Comparison of ENCODE assay signal across 23 cellular contexts in the genomic region with DNA sequence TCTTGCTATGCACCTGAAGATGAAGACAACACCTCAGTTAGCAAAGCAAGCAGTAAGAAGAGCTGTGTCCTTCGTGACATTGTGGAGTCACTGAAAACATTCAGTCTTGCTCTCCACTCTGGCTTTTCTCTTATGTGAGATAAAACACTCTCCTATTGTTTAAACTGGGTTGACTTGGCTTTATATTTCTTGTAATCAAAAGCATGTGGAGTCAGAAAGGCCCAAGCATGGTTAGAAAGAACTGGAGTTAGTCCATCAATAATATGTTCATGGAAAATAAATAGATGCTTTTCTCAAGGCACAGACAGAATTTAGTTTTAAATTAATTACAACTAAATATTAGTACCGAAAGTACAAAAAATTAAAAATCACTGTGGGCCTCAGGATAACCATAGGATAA.
DNase-seq lines count a peak whose midpoint lies in the region; ATAC-seq, FAIRE-seq and TF ChIP-seq lines count a peak whose summit lies in the region.
"Had no signal": no experiment of that assay in that cellular context is flagged by ENCODE, and none has a peak within 500 bp of the region (broad histone marks: within the 10 kb centered on the region; RNA-seq: fewer than 3 reads in every experiment).

No MANE protein-coding gene starts in this region.

- H3K27me3 ChIP-seq in adipocyte (replicated peaks; ENCODE audit: control insufficient read depth, insufficient read depth, low read length), result no peaks in the 10 kb centered on the region
- no peaks in the 10 kb centered on the region for H3K27me3 ChIP-seq in hepatocyte
- no peaks in the 10 kb centered on the region for H3K27me3 ChIP-seq in neural progenitor cell
- H3K27me3 ChIP-seq: BE2C; BLaER1 treated with 17β-estradiol and CSF1 and Interleukin-3, amounts not matched to agents 10 nM and 100 nM had no signal

- DNase-seq in adipocyte (ENCODE audit: low read depth) (peak; percentile 61), fibroblast of gingiva (ENCODE audit: low read depth) (peak; percentile 51), hepatocyte (ENCODE audit: low spot score) (no peak), neural progenitor cell (ENCODE audit: low spot score) (no peak), NCI-H2196 (lab: John Stamatoyannopoulos, UW; ENCODE audit: unreplicated experiment) (no peak), urothelium cell line (ENCODE audit: low spot score) (no peak)
- DNase-seq: BE2C; CD4-positive, alpha-beta T cell; CD8-positive, alpha-beta memory T cell; DMS53; DMS79 treated with DMSO at 0.1 percent for 48 hours; GF-D8; HFFc6 had no signal

- FAIRE-seq in urothelium cell line (lab: Jason Lieb, UNC), result no peak
- FAIRE-seq: A204.1, GM12892, H54 had no signal

- H3K4me2 ChIP-seq in hepatocyte (no peak overlapping the region), neural progenitor cell (no peak overlapping the region)
- H3K4me2 ChIP-seq: BLaER1 treated with 17β-estradiol and CSF1 and Interleukin-3, amounts not matched to agents 10 nM and 100 nM; GM23338 had no signal

- no peaks in the 10 kb centered on the region for H3K9me3 Mint-ChIP-seq in neural progenitor cell
- H3K9me3 Mint-ChIP-seq: CD14-positive monocyte; CD4-positive, alpha-beta T cell; CD8-positive, alpha-beta memory T cell; GM23338; HFFc6 had no signal

- H3K79me2 ChIP-seq in hepatocyte (no peaks in the 10 kb centered on the region), neural progenitor cell (ENCODE audit: low read depth) (no peaks in the 10 kb centered on the region)

- H3K9ac ChIP-seq in adipocyte (ENCODE audit: low read length), result no peak overlapping the region
- H3K9ac ChIP-seq in neural progenitor cell, result no peak overlapping the region
- H3K9ac ChIP-seq: BLaER1 treated with 17β-estradiol and CSF1 and Interleukin-3, amounts not matched to agents 10 nM and 100 nM had no signal

- H3K4me3 ChIP-seq in adipocyte (ENCODE audit: low read length), result no peak overlapping the region
- no peak overlapping the region for H3K4me3 ChIP-seq in hepatocyte
- H3K4me3 ChIP-seq in neural progenitor cell, result no peak overlapping the region
- H3K4me3 ChIP-seq: BLaER1 treated with 17β-estradiol and CSF1 and Interleukin-3, amounts not matched to agents 10 nM and 100 nM; GM23338; HAP-1 had no signal

- H3K4me3 Mint-ChIP-seq in neural progenitor cell, result peak overlapping the region; percentile 47
- H3K4me3 Mint-ChIP-seq: CD14-positive monocyte; CD4-positive, alpha-beta T cell; CD8-positive, alpha-beta memory T cell; GM23338; HFFc6 had no signal

- ATAC-seq in GM18867 (IDR thresholded peaks at IDR 0.05; ENCODE audit: unreplicated experiment), result no peak
- ATAC-seq in GM18909 (IDR thresholded peaks at IDR 0.05; ENCODE audit: poor library complexity, unreplicated experiment), result no peak
- ATAC-seq: GM23338 had no signal

- no peaks in the 10 kb centered on the region for H3K9me2 ChIP-seq in hepatocyte (replicated peaks; ENCODE audit: insufficient read depth)

- H3K27ac ChIP-seq in hepatocyte (peak overlapping the region; percentile 62), neural progenitor cell (no peak overlapping the region)
- H3K27ac ChIP-seq: 22Rv1; BLaER1 treated with 17β-estradiol and CSF1 and Interleukin-3, amounts not matched to agents 10 nM and 100 nM had no signal

- TF ChIP-seq CTCF in hepatocyte (IDR thresholded peaks at IDR 0.05; ENCODE audit: poor library complexity), result no peak
- TF ChIP-seq CTCF in neural progenitor cell (IDR thresholded peaks at IDR 0.05), result no peak

- H2AFZ ChIP-seq in hepatocyte, result no peak overlapping the region
- H2AFZ ChIP-seq in neural progenitor cell (replicated peaks), result no peak overlapping the region
- H2AFZ ChIP-seq: GM23338 had no signal

- WGBS in hepatocyte (ENCODE audit: low lambda C conversion rate, missing lambda C conversion rate), result 72% methylated on average over 2 of the region's 2 CpGs

- H3K36me3 ChIP-seq in adipocyte (ENCODE audit: control insufficient read depth, insufficient read depth, low read length, severe bottlenecking) (no peaks in the 10 kb centered on the region), hepatocyte (replicated peaks; ENCODE audit: insufficient read depth, low read depth) (no peaks in the 10 kb centered on the region), neural progenitor cell (no peaks in the 10 kb centered on the region)
- H3K36me3 ChIP-seq: BE2C; BLaER1 treated with 17β-estradiol and CSF1 and Interleukin-3, amounts not matched to agents 10 nM and 100 nM; HAP-1 had no signal

- no peaks in the 10 kb centered on the region for H3F3A ChIP-seq in neural progenitor cell (ENCODE audit: low read depth)

- H4K20me1 ChIP-seq in hepatocyte (ENCODE audit: insufficient read depth, poor library complexity, severe bottlenecking) (no peaks in the 10 kb centered on the region), neural progenitor cell (ENCODE audit: low read depth) (no peaks in the 10 kb centered on the region)
- H4K20me1 ChIP-seq: BLaER1 treated with 17β-estradiol and CSF1 and Interleukin-3, amounts not matched to agents 10 nM and 100 nM had no signal

- H3K9me3 ChIP-seq in adipocyte (ENCODE audit: control insufficient read depth, low read length), result no peaks in the 10 kb centered on the region
- H3K9me3 ChIP-seq in hepatocyte (ENCODE audit: low read depth), result no peaks in the 10 kb centered on the region
- H3K9me3 ChIP-seq in neural progenitor cell (ENCODE audit: low read depth), result no peaks in the 10 kb centered on the region
- H3K9me3 ChIP-seq: BE2C; BLaER1 treated with 17β-estradiol and CSF1 and Interleukin-3, amounts not matched to agents 10 nM and 100 nM; HAP-1 had no signal

- H3K36me3 Mint-ChIP-seq in neural progenitor cell, result no peaks in the 10 kb centered on the region
- H3K36me3 Mint-ChIP-seq: CD14-positive monocyte; CD8-positive, alpha-beta memory T cell had no signal

- no peaks in the 10 kb centered on the region for H3K27me3 Mint-ChIP-seq in neural progenitor cell (ENCODE audit: insufficient read depth, low read depth)

- peak overlapping the region; percentile 36 for H3K27ac Mint-ChIP-seq in neural progenitor cell
- H3K27ac Mint-ChIP-seq: CD14-positive monocyte; CD4-positive, alpha-beta T cell; GM23338; HFFc6 had no signal

- H3K4me1 Mint-ChIP-seq in neural progenitor cell, result peaks cover 10% of the 10 kb centered on the region
- H3K4me1 Mint-ChIP-seq: CD14-positive monocyte; CD8-positive, alpha-beta memory T cell had no signal

- H3K4me1 ChIP-seq in adipocyte (ENCODE audit: control insufficient read depth, insufficient read depth, low read length) (peaks cover 5% of the 10 kb centered on the region), hepatocyte (ENCODE audit: insufficient read depth) (no peaks in the 10 kb centered on the region), neural progenitor cell (peaks cover 20% of the 10 kb centered on the region)
- H3K4me1 ChIP-seq: BE2C, HAP-1 had no signal

Comparison
In these comparisons a context has a peak if more than half of its experiments do, and no peak if none do; other contexts are left out.
1. DNase-seq: peak in adipocyte (single experiment) and fibroblast of gingiva (single experiment); none in hepatocyte (single experiment), neural progenitor cell (single experiment), NCI-H2196 (single experiment) and urothelium cell line (single experiment).